ENCODE assay signal across 13 cellular contexts in the genomic region with DNA sequence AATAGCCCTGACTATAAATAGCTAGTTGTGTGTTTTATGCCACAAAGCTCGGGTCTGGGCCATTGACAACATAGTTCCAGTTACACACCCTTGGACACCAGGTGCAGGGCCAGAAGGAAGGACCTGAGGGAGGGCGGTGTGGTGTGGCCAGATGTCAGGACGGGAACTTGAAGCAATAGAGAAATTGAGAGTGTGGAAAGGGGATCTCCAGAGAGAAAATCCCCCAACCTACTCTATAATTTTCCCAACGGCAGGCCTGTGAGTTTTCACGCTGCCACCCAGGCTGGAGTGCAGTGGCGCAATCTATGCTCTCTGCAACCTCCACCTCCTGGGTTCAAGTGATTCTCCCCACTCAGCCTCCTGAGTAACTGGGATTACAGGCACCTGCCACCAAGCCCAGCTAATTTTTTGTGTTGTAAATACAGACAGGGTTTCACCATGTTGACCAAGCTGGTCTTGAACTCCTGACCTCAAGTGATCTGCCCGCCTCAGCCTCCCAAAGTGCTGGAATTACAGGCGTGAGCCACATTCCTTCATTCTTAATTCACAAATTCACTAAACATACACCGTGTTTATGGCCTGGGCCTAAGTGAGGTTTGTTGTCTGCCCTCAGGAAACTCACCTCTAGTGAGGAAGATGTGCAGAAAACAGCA.
DNase-seq lines count a peak whose midpoint lies in the region; ATAC-seq and TF ChIP-seq lines count a peak whose summit lies in the region.
"Had no signal": no experiment of that assay in that cellular context is flagged by ENCODE, and none has a peak within 500 bp of the region (broad histone marks: within the 10 kb centered on the region; RNA-seq: fewer than 3 reads in every experiment).

No MANE protein-coding gene starts in this region.

- H2AFZ ChIP-seq in SU-DHL-6 (ENCODE audit: low read depth, low read length, severe bottlenecking) = no peak overlapping the region

- no peaks in the 10 kb centered on the region for H3K9me2 ChIP-seq in SU-DHL-6 (replicated peaks; ENCODE audit: insufficient read depth, low read length)
- H3K9me2 ChIP-seq: SK-N-SH had no signal

- H3K9me3 ChIP-seq in SU-DHL-6 (ENCODE audit: insufficient read depth, low read length) = no peaks in the 10 kb centered on the region
- no peaks in the 10 kb centered on the region for H3K9me3 ChIP-seq in transverse colon
- H3K9me3 ChIP-seq: SK-N-SH had no signal

- TF ChIP-seq EP300 in transverse colon (IDR thresholded peaks at IDR 0.05; ENCODE audit: low read depth) = no peak

- ATAC-seq in Right ventricle myocardium superior (ENCODE audit: poor library complexity) (peak; percentile 52), Right ventricle myocardium inferior (no peak), HG03045 (IDR thresholded peaks at IDR 0.05; ENCODE audit: unreplicated experiment) (peak; percentile 65)

- WGBS in transverse colon (ENCODE audit: low coverage in 1 of 2), 2 donors = 52 to 63% methylated on average over 3 to 9 of the region's 9 CpGs

- H3K27ac ChIP-seq in SU-DHL-6 (ENCODE audit: low read depth, low read length) (no peak overlapping the region), transverse colon (peak overlapping the region; percentile 63 to 80 (median 73))

- peak; percentile 15 for DNase-seq in Right ventricle myocardium superior
- no peak for DNase-seq in Right ventricle myocardium inferior (ENCODE audit: missing footprints)
- DNase-seq in transverse colon = peak; percentile 64
- no peak for DNase-seq in UCSD-AML1 (lab: John Stamatoyannopoulos, UW; ENCODE audit: unreplicated experiment)
- no peak for DNase-seq in erythroblast (lab: John Stamatoyannopoulos, UW)
- DNase-seq in kidney glomerular epithelial cell (lab: John Stamatoyannopoulos, UW) = no peak
- DNase-seq: activated CD8-positive, alpha-beta memory T cell treated with anti-CD3 and anti-CD28 coated beads for 24 hours; amygdala; H9; SK-N-SH; stimulated activated naive CD4-positive, alpha-beta T cell had no signal

- no peaks in the 10 kb centered on the region for H4K20me1 ChIP-seq in SU-DHL-6 (ENCODE audit: low read depth, low read length)

- no peak for TF ChIP-seq CTCF in SU-DHL-6 (IDR thresholded peaks at IDR 0.05; ENCODE audit: insufficient read depth, low read length, poor library complexity, severe bottlenecking)
- TF ChIP-seq CTCF in transverse colon (IDR thresholded peaks at IDR 0.05) = no peak

- no peak overlapping the region for H3K4me3 ChIP-seq in SU-DHL-6 (ENCODE audit: insufficient read depth, low read length, poor library complexity, severe bottlenecking)
- no peak overlapping the region for H3K4me3 ChIP-seq in transverse colon

- intact Hi-C loops in Right ventricle myocardium superior (cut with DNase I) (no loop called here), Right ventricle myocardium inferior (cut with DNase I) (no loop called here), transverse colon (cut with DNase I; ENCODE audit: low total_unique reads) (no loop called here)

- H3K27me3 ChIP-seq in SU-DHL-6 (ENCODE audit: low read length) (no peaks in the 10 kb centered on the region), transverse colon (no peaks in the 10 kb centered on the region)

- peaks cover 8 to 30% (median 20%) of the 10 kb centered on the region in 4 donors for H3K4me1 ChIP-seq in transverse colon

- H3K9ac ChIP-seq in SU-DHL-6 (ENCODE audit: low read length) = no peak overlapping the region
- H3K9ac ChIP-seq: SK-N-SH had no signal

- H3K79me2 ChIP-seq in SU-DHL-6 (ENCODE audit: insufficient read depth, low read length) = no peaks in the 10 kb centered on the region

- TF ChIP-seq POLR2A in transverse colon (IDR thresholded peaks at IDR 0.05) (no peak), erythroblast (IDR thresholded peaks at IDR 0.05; ENCODE audit: low read length) (no peak)

- peak overlapping the region; percentile 10 for H3K4me2 ChIP-seq in SU-DHL-6 (ENCODE audit: low read depth, low read length, poor library complexity, severe bottlenecking)
- H3K4me2 ChIP-seq: SK-N-SH had no signal

- no peaks in the 10 kb centered on the region for H3F3A ChIP-seq in SU-DHL-6 (ENCODE audit: insufficient read depth)

- H3K36me3 ChIP-seq in SU-DHL-6 (ENCODE audit: low read length) = no peaks in the 10 kb centered on the region
- no peaks in the 10 kb centered on the region for H3K36me3 ChIP-seq in transverse colon

- in situ Hi-C loops in transverse colon (cut with MboI; ENCODE audit: low pct_ligation_motif_present in 1 of 4, low pct_unique_long_range_greater_than_20kb in 1 of 4, low sequenced_read_pairs in 3 of 4) = no loop called here

Comparison
In these comparisons a context has a peak if more than half of its experiments do, and no peak if none do; other contexts are left out.
1. DNase-seq: peak in Right ventricle myocardium superior (single experiment) and transverse colon (single experiment); none in Right ventricle myocardium inferior (single experiment), UCSD-AML1 (single experiment), erythroblast (0 of 2) and kidney glomerular epithelial cell (single experiment).